Comparison of ENCODE assay signal across 23 cellular contexts in genomic region chr3:179794355-179794754, GRCh38.
"Had no signal": no experiment of that assay in that cellular context is flagged by ENCODE, and none has a peak within 500 bp of the region (broad histone marks: within the 10 kb centered on the region; RNA-seq: fewer than 3 reads in every experiment).

No MANE protein-coding gene starts in this region.

- H3K4me1 Mint-ChIP-seq: naive B cell had no signal

- H3K4me3 ChIP-seq: cardiac muscle cell, esophagus squamous epithelium, left lung, mucosa of descending colon, right lobe of liver, stomach had no signal

- H3K9me3 ChIP-seq: esophagus squamous epithelium, left lung, mucosa of descending colon, right lobe of liver, stomach had no signal

- H3K27ac ChIP-seq: cardiac muscle cell, esophagus squamous epithelium, left lung, right lobe of liver, stomach had no signal

- H3K4me1 ChIP-seq: left lung, right lobe of liver had no signal

- H3K27me3 Mint-ChIP-seq: effector memory CD8-positive, alpha-beta T cell; naive B cell; progenitor cell of endocrine pancreas had no signal

- H3K36me3 ChIP-seq: cardiac muscle cell, esophagus squamous epithelium, left lung, right lobe of liver had no signal

- H3K27ac Mint-ChIP-seq: effector memory CD8-positive, alpha-beta T cell; naive B cell; progenitor cell of endocrine pancreas had no signal

- H3K4me3 Mint-ChIP-seq: effector memory CD8-positive, alpha-beta T cell; naive B cell; neural crest cell had no signal

- DNase-seq: activated CD4-positive, alpha-beta T cell treated with anti-CD3 and anti-CD28 coated beads, Interleukin-2, amount 50 U/mL, for 1 hour; activated CD4-positive, CD25-positive, alpha-beta regulatory T cell treated with anti-CD3 and anti-CD28 coated beads, Interleukin-2, amount 50 U/mL, for 72 hours; activated CD8-positive, alpha-beta memory T cell treated with anti-CD3 and anti-CD28 coated beads, Interleukin-2, amount 50 U/mL, for 48 hours; activated effector memory CD4-positive, alpha-beta T cell treated with anti-CD3 and anti-CD28 coated beads, Interleukin-2, amount 50 U/mL, for 16 hours; activated naive CD4-positive, alpha-beta T cell treated with anti-CD3 and anti-CD28 coated beads, Interleukin-2, amount 50 U/mL, for 16 hours; activated T-cell treated with anti-CD3 and anti-CD28 coated beads, Interleukin-2, amount 50 U/mL, for 48 hours; dermis blood vessel endothelial cell; effector memory CD8-positive, alpha-beta T cell; esophagus squamous epithelium; hypothalamus; left lung; mesenchymal stem cell; mucosa of descending colon; naive B cell; small intestine; stimulated activated CD4-positive, alpha-beta T cell treated with anti-CD3 and anti-CD28 coated beads, Interleukin-15, amount 100 ng/mL, for 24 hours; stimulated activated CD4-positive, alpha-beta T cell treated with anti-CD3 and anti-CD28 coated beads, Interleukin-4, amount 100 ng/mL, for 1 hour; stomach; trophoblast cell had no signal

- H3K27me3 ChIP-seq: cardiac muscle cell, esophagus squamous epithelium, left lung, right lobe of liver, stomach had no signal

- ATAC-seq: effector memory CD8-positive, alpha-beta T cell; left lung; mucosa of descending colon had no signal

- H3K9me3 Mint-ChIP-seq: effector memory CD8-positive, alpha-beta T cell; naive B cell; neural crest cell had no signal

- H3K36me3 Mint-ChIP-seq: naive B cell had no signal
